9 cellular contexts compared by ENCODE assay signal in the genomic region with DNA sequence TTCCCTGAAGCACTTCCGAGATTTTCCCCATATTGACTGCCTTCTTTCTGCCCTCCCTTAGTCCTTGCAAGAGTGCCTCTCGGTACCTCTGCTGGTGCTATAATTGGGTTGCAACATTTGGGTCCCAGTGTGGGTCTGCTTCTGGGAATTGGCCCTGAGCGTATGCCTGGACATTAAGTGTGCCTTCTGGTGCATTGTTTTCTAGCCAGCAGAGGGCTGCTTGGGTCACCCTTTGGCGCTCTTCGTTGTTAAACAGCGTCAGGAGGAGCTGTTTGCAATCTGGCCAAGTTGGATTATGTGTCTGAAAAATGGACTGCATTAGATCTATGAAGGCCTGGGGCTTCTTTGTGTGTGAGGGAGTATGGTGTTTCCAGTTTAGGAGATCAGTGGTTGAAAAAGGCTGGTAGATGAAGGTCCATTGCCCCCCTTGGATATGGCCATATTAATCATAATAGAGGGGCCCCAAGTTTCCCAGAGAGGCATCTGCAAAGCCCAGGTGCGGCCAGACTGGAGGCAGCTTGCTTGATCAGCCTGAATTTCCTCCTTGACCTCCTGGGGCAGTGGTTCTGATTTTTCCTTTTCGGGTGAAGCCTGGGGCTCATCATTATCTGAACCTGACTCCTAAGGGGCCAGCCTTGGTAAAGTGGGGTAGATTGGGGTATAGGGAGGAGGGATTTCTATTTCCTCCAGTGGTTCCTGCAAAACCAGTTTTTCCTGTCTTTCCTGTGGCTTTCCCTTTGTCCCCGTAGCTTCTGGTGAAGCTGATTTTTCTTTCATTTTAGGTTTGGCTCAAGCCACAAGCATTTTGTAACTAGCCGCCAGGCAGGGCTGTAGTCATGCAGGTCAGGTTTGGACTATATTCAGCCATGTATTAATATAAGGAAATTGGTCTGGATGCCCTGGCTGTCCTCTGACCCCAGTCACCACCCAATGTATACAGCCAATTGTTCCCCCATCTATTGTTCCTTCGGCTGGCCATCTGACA.
DNase-seq lines count a peak whose midpoint lies in the region; ATAC-seq and TF ChIP-seq lines count a peak whose summit lies in the region.
"Had no signal": no experiment of that assay in that cellular context is flagged by ENCODE, and none has a peak within 500 bp of the region (broad histone marks: within the 10 kb centered on the region; RNA-seq: fewer than 3 reads in every experiment).

No MANE protein-coding gene starts in this region.

- no peaks in the 10 kb centered on the region for H3K27me3 Mint-ChIP-seq in mesothelial cell of epicardium (ENCODE audit: low read depth)

- peak; percentile 57 for DNase-seq in COLO668 (lab: John Stamatoyannopoulos, UW; ENCODE audit: unreplicated experiment)
- peak; percentile 18 for DNase-seq in NCI-H146 treated with DMSO at 0.1 percent for 48 hours (lab: John Stamatoyannopoulos, UW; ENCODE audit: unreplicated experiment)
- peak; percentile 82 for DNase-seq in cerebellum (ENCODE audit: low spot score)
- DNase-seq in mesothelial cell of epicardium (ENCODE audit: low spot score in 2 of 2, unreplicated experiment in 2 of 2) = no peak
- no peak for DNase-seq in GM10266 (ENCODE audit: extremely low spot score)
- no peak for DNase-seq in NCI-H446 treated with DMSO at 0.1 percent for 48 hours (lab: John Stamatoyannopoulos, UW)
- DNase-seq: stimulated activated naive CD4-positive, alpha-beta T cell treated with Interleukin-2 at 50 U/mL for 16 hours had no signal

- TF ChIP-seq CTCF in mesothelial cell of epicardium (IDR thresholded peaks at IDR 0.05; ENCODE audit: unreplicated experiment) (no peak), GM10266 (IDR thresholded peaks at IDR 0.05; ENCODE audit: control insufficient read depth, insufficient read depth, low read depth, missing control alignments) (no peak)

- H3K9me3 Mint-ChIP-seq in mesothelial cell of epicardium = peaks cover 14% of the 10 kb centered on the region

- H3K4me1 Mint-ChIP-seq in mesothelial cell of epicardium = peaks cover 32% of the 10 kb centered on the region

- ATAC-seq in HG03469 (IDR thresholded peaks at IDR 0.05; ENCODE audit: unreplicated experiment) = no peak
- no peak for ATAC-seq in HG02571 (IDR thresholded peaks at IDR 0.05; ENCODE audit: unreplicated experiment)

- H3K4me3 Mint-ChIP-seq in mesothelial cell of epicardium = no peak overlapping the region

- peak overlapping the region; percentile 78 for H3K27ac Mint-ChIP-seq in mesothelial cell of epicardium

- peaks cover 7% of the 10 kb centered on the region for H3K36me3 Mint-ChIP-seq in mesothelial cell of epicardium

Comparison
In these comparisons a context has a peak if more than half of its experiments do, and no peak if none do; other contexts are left out.
1. DNase-seq: peak in COLO668 (single experiment), NCI-H146 treated with DMSO at 0.1 percent for 48 hours (single experiment) and cerebellum (single experiment); none in mesothelial cell of epicardium (0 of 2), GM10266 (single experiment) and NCI-H446 treated with DMSO at 0.1 percent for 48 hours (single experiment).